1 cellular context compared by ENCODE assay signal in genomic region chr19:4052114-4052992, GRCh38.
A peak's percentile ranks its signal among the peaks of the same experiment; 100 is the strongest.
TF ChIP-seq lines count a peak whose summit lies in the region.

No MANE protein-coding gene starts in this region.

TF ChIP-seq in HepG2, 621 proteins besides CTCF, POLR2A, EP300 and RAD21 (continued from another document and continues in another):
- TF ChIP-seq PLRG1 (conservative IDR thresholded peaks at IDR 0.05) (no peak), ZNF646 (CRISPR knock-in tag; IDR thresholded peaks at IDR 0.05) (no peak), ZNF619 (CRISPR knock-in tag; IDR thresholded peaks at IDR 0.05) (peak; percentile 64; the same call in 1 of the 2 replicates), ZNF776 (CRISPR knock-in tag; IDR thresholded peaks at IDR 0.05) (no peak), RORA (CRISPR knock-in tag; IDR thresholded peaks at IDR 0.05) (no peak), SPEN (CRISPR knock-in tag; IDR thresholded peaks at IDR 0.05; ENCODE audit: low read depth) (peak; percentile 96), ZNF513 (CRISPR knock-in tag; conservative IDR thresholded peaks at IDR 0.05) (no peak; the same call in 1 of the 2 replicates), ZNF333 (CRISPR knock-in tag; IDR thresholded peaks at IDR 0.05; ENCODE audit: borderline replicate concordance) (no peak), YY1 (IDR thresholded peaks at IDR 0.05; ENCODE audit: insufficient read depth, insufficient replicate concordance, low read depth, low read length) (no peak), ZBTB4 (CRISPR knock-in tag; IDR thresholded peaks at IDR 0.05; ENCODE audit: borderline replicate concordance) (no peak; the same call in 1 of the 2 replicates), FLYWCH1 (CRISPR knock-in tag; IDR thresholded peaks at IDR 0.05) (no peak), ATF7 (IDR thresholded peaks at IDR 0.05) (no peak), ATF7 (CRISPR knock-in tag; IDR thresholded peaks at IDR 0.05) (peak; percentile 33; the same call in 1 of the 2 replicates), PLSCR1 (CRISPR knock-in tag; IDR thresholded peaks at IDR 0.05; ENCODE audit: borderline replicate concordance) (no peak), SOX13 (IDR thresholded peaks at IDR 0.05) (peak; percentile 60; the same call in 1 of the 2 replicates), SOX13 (CRISPR knock-in tag; conservative IDR thresholded peaks at IDR 0.05 in 1 of 2, IDR thresholded peaks at IDR 0.05 in 1 of 2) (peak in 1 of 2 experiments; percentile 74; a peak in 1 of 4 replicates), ZNF709 (CRISPR knock-in tag; IDR thresholded peaks at IDR 0.05) (0 out of 2 replicates have a peak, but pooled peaks have one; percentile 67), ZNF788 (CRISPR knock-in tag; IDR thresholded peaks at IDR 0.05; ENCODE audit: borderline replicate concordance) (peak; percentile 83; the same call in 1 of the 2 replicates), BRCA1 (CRISPR knock-in tag; IDR thresholded peaks at IDR 0.05) (no peak), TIGD3 (CRISPR knock-in tag; IDR thresholded peaks at IDR 0.05; ENCODE audit: borderline replicate concordance) (no peak), CEBPB (IDR thresholded peaks at IDR 0.05; ENCODE audit: borderline replicate concordance, low read depth, low read length) (no peak), MTF1 (CRISPR knock-in tag; IDR thresholded peaks at IDR 0.05) (no peak), HNRNPL (IDR thresholded peaks at IDR 0.05; ENCODE audit: low read depth, low read length) (peak; percentile 88), ZNF556 (CRISPR knock-in tag; IDR thresholded peaks at IDR 0.05; ENCODE audit: borderline replicate concordance) (peak; percentile 81; the same call in 1 of the 2 replicates), ZNF576 (CRISPR knock-in tag; IDR thresholded peaks at IDR 0.05) (no peak), NCOA5 (CRISPR knock-in tag; IDR thresholded peaks at IDR 0.05) (0 out of 2 replicates have a peak, but pooled peaks have one; percentile 78), KDM4B (CRISPR knock-in tag; IDR thresholded peaks at IDR 0.05) (peak; percentile 81; the same call in 1 of the 2 replicates), SNAPC4 (CRISPR knock-in tag; IDR thresholded peaks at IDR 0.05) (no peak), BCLAF1 (IDR thresholded peaks at IDR 0.05) (no peak), ZNF670 (CRISPR knock-in tag; IDR thresholded peaks at IDR 0.05; ENCODE audit: borderline replicate concordance) (peak; percentile 98), ZNF383 (CRISPR knock-in tag; IDR thresholded peaks at IDR 0.05; ENCODE audit: borderline replicate concordance) (no peak), ZNF800 (CRISPR knock-in tag; IDR thresholded peaks at IDR 0.05) (no peak)
